9 cellular contexts compared by ENCODE assay signal in the genomic region with DNA sequence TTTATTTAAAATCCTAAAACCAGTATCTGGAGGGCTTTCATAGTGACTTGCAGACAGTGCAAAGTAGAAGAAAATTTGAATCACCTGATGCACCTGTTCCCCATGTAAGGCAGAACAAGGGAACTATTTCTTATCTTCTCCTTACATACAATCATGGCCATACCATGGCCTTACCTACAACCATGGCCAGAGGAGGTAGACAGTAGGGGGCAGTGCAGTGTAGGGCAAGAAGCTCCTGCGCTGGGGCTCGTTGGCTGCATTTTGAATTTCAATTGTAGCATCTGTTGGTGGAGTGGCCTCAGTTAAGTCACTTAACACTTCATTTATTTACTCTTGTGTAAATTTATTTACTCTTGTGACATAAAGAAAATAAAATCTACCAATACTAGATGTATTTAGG. TPM values are rescaled to one million over a fixed set of nuclear protein-coding genes. Genes with fewer than 3 reads are reported as not detected.
DNase-seq lines count a peak whose midpoint lies in the region; ATAC-seq and TF ChIP-seq lines count a peak whose summit lies in the region.
"Had no signal": no experiment of that assay in that cellular context is flagged by ENCODE, and none has a peak within 500 bp of the region (broad histone marks: within the 10 kb centered on the region; RNA-seq: fewer than 3 reads in every experiment).

No MANE protein-coding gene starts in this region.

- H3K27me3 ChIP-seq in endodermal cell (ENCODE audit: control insufficient read depth, insufficient read depth, low read length, poor library complexity, severe bottlenecking) (no peaks in the 10 kb centered on the region), trophoblast cell (ENCODE audit: insufficient read depth, low read length) (no peaks in the 10 kb centered on the region)

- H3K14ac ChIP-seq in trophoblast cell (ENCODE audit: low read length) = no peak overlapping the region

- no peak overlapping the region for H2AK5ac ChIP-seq in trophoblast cell (ENCODE audit: low read length)

- no peaks in the 10 kb centered on the region for H3K79me2 ChIP-seq in trophoblast cell (ENCODE audit: control insufficient read depth, insufficient read depth, low read length, poor library complexity)

- H3K9me3 Mint-ChIP-seq in endodermal cell = no peaks in the 10 kb centered on the region
- H3K9me3 Mint-ChIP-seq: activated naive CD4-positive, alpha-beta T cell treated with anti-CD3 and anti-CD28 coated beads, Interleukin-2, amount 50 U/mL, for 24 hours had no signal

- H3K27me3 Mint-ChIP-seq in endodermal cell (ENCODE audit: insufficient read depth) = no peaks in the 10 kb centered on the region
- H3K27me3 Mint-ChIP-seq: activated naive CD4-positive, alpha-beta T cell treated with anti-CD3 and anti-CD28 coated beads, Interleukin-2, amount 50 U/mL, for 24 hours had no signal

- H3K4me1 ChIP-seq in endodermal cell (ENCODE audit: control insufficient read depth, insufficient read depth, low read length) (no peaks in the 10 kb centered on the region), trophoblast cell (ENCODE audit: control insufficient read depth in 1 of 2, insufficient read depth in 2 of 2, low read length in 2 of 2) (no peaks in the 10 kb centered on the region)

- no peak overlapping the region for H3K4me3 Mint-ChIP-seq in endodermal cell
- H3K4me3 Mint-ChIP-seq: activated naive CD4-positive, alpha-beta T cell treated with anti-CD3 and anti-CD28 coated beads, Interleukin-2, amount 50 U/mL, for 24 hours had no signal

- no peak overlapping the region for H2AFZ ChIP-seq in trophoblast cell (ENCODE audit: insufficient read depth, low read length, poor library complexity)

- H3K27ac Mint-ChIP-seq in endodermal cell = no peak overlapping the region
- H3K27ac Mint-ChIP-seq: activated naive CD4-positive, alpha-beta T cell treated with anti-CD3 and anti-CD28 coated beads, Interleukin-2, amount 50 U/mL, for 24 hours had no signal

- H3K4me3 ChIP-seq in endodermal cell (ENCODE audit: low read length) (no peak overlapping the region), trophoblast cell (ENCODE audit: low read depth, low read length) (no peak overlapping the region)

- H2BK12ac ChIP-seq in trophoblast cell (ENCODE audit: low read length) = no peak overlapping the region

- no peaks in the 10 kb centered on the region for H3K9me3 ChIP-seq in endodermal cell (ENCODE audit: control insufficient read depth, low read length)
- H3K9me3 ChIP-seq in trophoblast cell (ENCODE audit: insufficient read depth, low read depth, low read length) = no peaks in the 10 kb centered on the region

- H3K23ac ChIP-seq in trophoblast cell (ENCODE audit: low read length) = no peak overlapping the region

- no peak overlapping the region for H4K91ac ChIP-seq in trophoblast cell (ENCODE audit: low read depth, low read length)

- 10% methylated on average over 2 of the region's 2 CpGs; no CpG with 5 or more reads in 1 of the 2 experiments for WGBS in endodermal cell (ENCODE audit: insufficient coverage in 1 of 2, insufficient read length in 1 of 2), 2 experiments
- no CpG with 5 or more reads among the region's 2 CpGs for WGBS in trophoblast cell (ENCODE audit: extremely low coverage, insufficient coverage, insufficient read length)

- H3K4ac ChIP-seq in trophoblast cell (ENCODE audit: low read depth, low read length) = no peak overlapping the region

- H3K4me2 ChIP-seq in trophoblast cell (ENCODE audit: low read length) = no peak overlapping the region

- H3K36me3 ChIP-seq in endodermal cell (ENCODE audit: control insufficient read depth, insufficient read depth, low read length) = no peaks in the 10 kb centered on the region
- H3K36me3 ChIP-seq in trophoblast cell (ENCODE audit: control insufficient read depth in 1 of 2, insufficient read depth in 2 of 2, low read length in 2 of 2) = no peaks in the 10 kb centered on the region

- H2BK120ac ChIP-seq in trophoblast cell (ENCODE audit: insufficient read depth, low read length, poor library complexity) = no peak overlapping the region

- DNase-seq in DMS 273 (lab: John Stamatoyannopoulos, UW; ENCODE audit: unreplicated experiment) (peak; percentile 50), DMS 273 treated with DMSO at 0.1 percent for 48 hours (lab: John Stamatoyannopoulos, UW) (no peak), NCI-H82 treated with DMSO at 0.1 percent for 48 hours (lab: John Stamatoyannopoulos, UW; ENCODE audit: unreplicated experiment) (peak; percentile 23), endodermal cell (peak; percentile 95), trophoblast cell (peak; percentile 54 to 78), KG1 (lab: John Stamatoyannopoulos, UW) (no peak)

- H3K4me1 Mint-ChIP-seq in endodermal cell = no peaks in the 10 kb centered on the region
- H3K4me1 Mint-ChIP-seq: activated naive CD4-positive, alpha-beta T cell treated with anti-CD3 and anti-CD28 coated beads, Interleukin-2, amount 50 U/mL, for 24 hours had no signal

- H3K79me1 ChIP-seq in trophoblast cell (ENCODE audit: low read length) = no peaks in the 10 kb centered on the region

- no peak overlapping the region for H4K8ac ChIP-seq in trophoblast cell (ENCODE audit: low read depth, low read length)

- no peaks in the 10 kb centered on the region for H3K36me3 Mint-ChIP-seq in endodermal cell (ENCODE audit: low read depth)
- H3K36me3 Mint-ChIP-seq: activated naive CD4-positive, alpha-beta T cell treated with anti-CD3 and anti-CD28 coated beads, Interleukin-2, amount 50 U/mL, for 24 hours had no signal

- H3K9ac ChIP-seq in endodermal cell (ENCODE audit: extremely low read depth, low read length, poor library complexity, severe bottlenecking) (no peak overlapping the region), trophoblast cell (ENCODE audit: low read length) (no peak overlapping the region)

- H3K18ac ChIP-seq in trophoblast cell (ENCODE audit: low read length) = no peak overlapping the region

- H3K27ac ChIP-seq in endodermal cell (ENCODE audit: low read depth, low read length) (no peak overlapping the region), trophoblast cell (ENCODE audit: low read depth, low read length) (no peak overlapping the region)

- ATAC-seq in GM19397 (IDR thresholded peaks at IDR 0.05; ENCODE audit: unreplicated experiment) (peak; percentile 57), HG03460 (IDR thresholded peaks at IDR 0.05; ENCODE audit: unreplicated experiment) (peak; percentile 89)

- peak; percentile 96 for TF ChIP-seq CTCF in endodermal cell (conservative IDR thresholded peaks at IDR 0.05)

- H2BK5ac ChIP-seq in trophoblast cell (ENCODE audit: low read depth, low read length, poor library complexity) = no peak overlapping the region

- H4K12ac ChIP-seq in trophoblast cell (ENCODE audit: low read depth, low read length) = no peak overlapping the region

RNA-seq across cellular contexts. Expression of gene GALNTL6, which starts 33.0 kb away (rescaled TPM):
- total RNA-seq in endodermal cell = under 1 TPM in 1 of 2 donors, not detected in 1; 0.71 TPM
- polyA plus RNA-seq in endodermal cell (2013, experiment 1 of 2) = 0.43 TPM
- 0.29 TPM for polyA plus RNA-seq in endodermal cell (2013, experiment 2 of 2)
- polyA plus RNA-seq in trophoblast cell (2013) = 0.04 and 0.08 TPM in 2 replicates

Comparison
In these comparisons a context has a peak if more than half of its experiments do, and no peak if none do; other contexts are left out.
1. DNase-seq: peak in DMS 273 (single experiment), NCI-H82 treated with DMSO at 0.1 percent for 48 hours (single experiment), endodermal cell (single experiment) and trophoblast cell (2 of 2); none in DMS 273 treated with DMSO at 0.1 percent for 48 hours (single experiment) and KG1 (single experiment).